1 cellular context compared by ENCODE assay signal in genomic region chr3:101725192-101725889, GRCh38.
TF ChIP-seq lines count a peak whose summit lies in the region.

No MANE protein-coding gene starts in this region.

TF ChIP-seq in K562, 482 proteins besides CTCF, POLR2A, EP300 and RAD21:
- TF ChIP-seq SMAD4 (CRISPR knock-in tag; conservative IDR thresholded peaks at IDR 0.05) (0 out of 2 replicates have a peak, but pooled peaks have one; percentile 22), GATA2 (CRISPR knock-in tag; IDR thresholded peaks at IDR 0.05) (0 out of 2 replicates have a peak, but pooled peaks have one; percentile 28), DACH1 (IDR thresholded peaks at IDR 0.05; ENCODE audit: partially characterized antibody) (peak; percentile 30), RBFOX2 (IDR thresholded peaks at IDR 0.05; ENCODE audit: low read depth, low read length) (0 out of 2 replicates have a peak, but pooled peaks have one; percentile 15), ZSCAN32 (CRISPR knock-in tag; IDR thresholded peaks at IDR 0.05) (0 out of 2 replicates have a peak, but pooled peaks have one; percentile 22), CHD2 (IDR thresholded peaks at IDR 0.05; ENCODE audit: low read depth, low read length) (no peak), MYC (IDR thresholded peaks at IDR 0.05; ENCODE audit: low read depth, low read length) (no peak), MYC (CRISPR knock-in tag; IDR thresholded peaks at IDR 0.05; ENCODE audit: borderline replicate concordance, low read depth) (no peak), ZBTB40 (IDR thresholded peaks at IDR 0.05) (peak; percentile 24; the same call in 1 of the 2 replicates), ZBTB40 (CRISPR knock-in tag; IDR thresholded peaks at IDR 0.05) (no peak), BRD9 (IDR thresholded peaks at IDR 0.05; ENCODE audit: low read depth, partially characterized antibody) (peak; percentile 24), MYBL2 (IDR thresholded peaks at IDR 0.05; ENCODE audit: low read depth) (peak; percentile 75), MYBL2 (CRISPR knock-in tag; IDR thresholded peaks at IDR 0.05; ENCODE audit: borderline replicate concordance) (no peak), ZFX (CRISPR knock-in tag; IDR thresholded peaks at IDR 0.05) (peak; percentile 57), DLX4 (CRISPR knock-in tag; IDR thresholded peaks at IDR 0.05) (no peak), FOXM1 (IDR thresholded peaks at IDR 0.05; ENCODE audit: low read depth) (peak; percentile 54; the same call in 1 of the 2 replicates), FOXM1 (CRISPR knock-in tag; IDR thresholded peaks at IDR 0.05; ENCODE audit: low read depth) (no peak)
